Comparison of ENCODE assay signal across 1 cellular context in genomic region chr3:72447059-72447946, GRCh38.
TF ChIP-seq lines count a peak whose summit lies in the region.

No MANE protein-coding gene starts in this region.

TF ChIP-seq in HepG2, 621 proteins besides CTCF, POLR2A, EP300 and RAD21 (continued from another document and continues in another):
- TF ChIP-seq ARID4A (CRISPR knock-in tag; IDR thresholded peaks at IDR 0.05; ENCODE audit: borderline replicate concordance) (no peak), XBP1 (CRISPR knock-in tag; IDR thresholded peaks at IDR 0.05) (no peak), DNMT3B (CRISPR knock-in tag; conservative IDR thresholded peaks at IDR 0.05) (no peak), ZC3H4 (CRISPR knock-in tag; IDR thresholded peaks at IDR 0.05; ENCODE audit: borderline replicate concordance) (no peak), ZBTB3 (CRISPR knock-in tag; IDR thresholded peaks at IDR 0.05; ENCODE audit: borderline replicate concordance, low read depth) (no peak), ZNF530 (CRISPR knock-in tag; IDR thresholded peaks at IDR 0.05; ENCODE audit: low read depth) (no peak), TOE1 (CRISPR knock-in tag; IDR thresholded peaks at IDR 0.05) (no peak), HOXA7 (CRISPR knock-in tag; IDR thresholded peaks at IDR 0.05) (no peak), BORCS8-MEF2B (CRISPR knock-in tag; IDR thresholded peaks at IDR 0.05) (peak; percentile 49; the same call in 1 of the 2 replicates), ZNF367 (CRISPR knock-in tag; IDR thresholded peaks at IDR 0.05; ENCODE audit: borderline replicate concordance) (peak; percentile 39; the same call in 1 of the 2 replicates), MLX (CRISPR knock-in tag; IDR thresholded peaks at IDR 0.05) (no peak; the same call in 1 of the 2 replicates), ZNF335 (CRISPR knock-in tag; IDR thresholded peaks at IDR 0.05) (no peak), BCL6 (CRISPR knock-in tag; IDR thresholded peaks at IDR 0.05) (no peak), ZNF598 (CRISPR knock-in tag; IDR thresholded peaks at IDR 0.05; ENCODE audit: borderline replicate concordance) (no peak), PPARG (CRISPR knock-in tag; conservative IDR thresholded peaks at IDR 0.05) (no peak), SNAPC2 (CRISPR knock-in tag; IDR thresholded peaks at IDR 0.05) (no peak), ZSCAN25 (CRISPR knock-in tag; IDR thresholded peaks at IDR 0.05) (no peak), ZMYM2 (CRISPR knock-in tag; IDR thresholded peaks at IDR 0.05) (0 out of 2 replicates have a peak, but pooled peaks have one; percentile 33), GZF1 (CRISPR knock-in tag; IDR thresholded peaks at IDR 0.05) (no peak), TGIF2 (CRISPR knock-in tag; IDR thresholded peaks at IDR 0.05) (no peak), SATB2 (CRISPR knock-in tag; IDR thresholded peaks at IDR 0.05) (0 out of 2 replicates have a peak, but pooled peaks have one; percentile 34), GATAD2A (CRISPR knock-in tag; IDR thresholded peaks at IDR 0.05) (no peak), KLF16 (CRISPR knock-in tag; IDR thresholded peaks at IDR 0.05) (no peak), ZBED4 (CRISPR knock-in tag; IDR thresholded peaks at IDR 0.05; ENCODE audit: borderline replicate concordance) (no peak), CCDC6 (CRISPR knock-in tag; IDR thresholded peaks at IDR 0.05) (peak; percentile 73; the same call in 1 of the 2 replicates), HHEX (CRISPR knock-in tag; IDR thresholded peaks at IDR 0.05) (no peak), FOXO4 (CRISPR knock-in tag; conservative IDR thresholded peaks at IDR 0.05) (no peak), PTBP1 (IDR thresholded peaks at IDR 0.05; ENCODE audit: low read depth, low read length, poor library complexity, severe bottlenecking) (no peak), ARHGAP35 (CRISPR knock-in tag; IDR thresholded peaks at IDR 0.05; ENCODE audit: borderline replicate concordance) (no peak), ZKSCAN1 (IDR thresholded peaks at IDR 0.05; ENCODE audit: low read length) (no peak), TBX2 (CRISPR knock-in tag; IDR thresholded peaks at IDR 0.05; ENCODE audit: borderline replicate concordance) (peak; percentile 39; the same call in 1 of the 2 replicates), TP53 (CRISPR knock-in tag; conservative IDR thresholded peaks at IDR 0.05) (no peak; the same call in 1 of the 2 replicates), ZNF782 (CRISPR knock-in tag; IDR thresholded peaks at IDR 0.05; ENCODE audit: borderline replicate concordance) (no peak), ZMYM4 (CRISPR knock-in tag; IDR thresholded peaks at IDR 0.05) (no peak), ZNF230 (CRISPR knock-in tag; IDR thresholded peaks at IDR 0.05) (no peak), MTF1 (CRISPR knock-in tag; IDR thresholded peaks at IDR 0.05) (0 out of 2 replicates have a peak, but pooled peaks have one; percentile 32), SP2 (CRISPR knock-in tag; IDR thresholded peaks at IDR 0.05) (0 out of 2 replicates have a peak, but pooled peaks have one; percentile 20)
- TF ChIP-seq, protein P1, sequence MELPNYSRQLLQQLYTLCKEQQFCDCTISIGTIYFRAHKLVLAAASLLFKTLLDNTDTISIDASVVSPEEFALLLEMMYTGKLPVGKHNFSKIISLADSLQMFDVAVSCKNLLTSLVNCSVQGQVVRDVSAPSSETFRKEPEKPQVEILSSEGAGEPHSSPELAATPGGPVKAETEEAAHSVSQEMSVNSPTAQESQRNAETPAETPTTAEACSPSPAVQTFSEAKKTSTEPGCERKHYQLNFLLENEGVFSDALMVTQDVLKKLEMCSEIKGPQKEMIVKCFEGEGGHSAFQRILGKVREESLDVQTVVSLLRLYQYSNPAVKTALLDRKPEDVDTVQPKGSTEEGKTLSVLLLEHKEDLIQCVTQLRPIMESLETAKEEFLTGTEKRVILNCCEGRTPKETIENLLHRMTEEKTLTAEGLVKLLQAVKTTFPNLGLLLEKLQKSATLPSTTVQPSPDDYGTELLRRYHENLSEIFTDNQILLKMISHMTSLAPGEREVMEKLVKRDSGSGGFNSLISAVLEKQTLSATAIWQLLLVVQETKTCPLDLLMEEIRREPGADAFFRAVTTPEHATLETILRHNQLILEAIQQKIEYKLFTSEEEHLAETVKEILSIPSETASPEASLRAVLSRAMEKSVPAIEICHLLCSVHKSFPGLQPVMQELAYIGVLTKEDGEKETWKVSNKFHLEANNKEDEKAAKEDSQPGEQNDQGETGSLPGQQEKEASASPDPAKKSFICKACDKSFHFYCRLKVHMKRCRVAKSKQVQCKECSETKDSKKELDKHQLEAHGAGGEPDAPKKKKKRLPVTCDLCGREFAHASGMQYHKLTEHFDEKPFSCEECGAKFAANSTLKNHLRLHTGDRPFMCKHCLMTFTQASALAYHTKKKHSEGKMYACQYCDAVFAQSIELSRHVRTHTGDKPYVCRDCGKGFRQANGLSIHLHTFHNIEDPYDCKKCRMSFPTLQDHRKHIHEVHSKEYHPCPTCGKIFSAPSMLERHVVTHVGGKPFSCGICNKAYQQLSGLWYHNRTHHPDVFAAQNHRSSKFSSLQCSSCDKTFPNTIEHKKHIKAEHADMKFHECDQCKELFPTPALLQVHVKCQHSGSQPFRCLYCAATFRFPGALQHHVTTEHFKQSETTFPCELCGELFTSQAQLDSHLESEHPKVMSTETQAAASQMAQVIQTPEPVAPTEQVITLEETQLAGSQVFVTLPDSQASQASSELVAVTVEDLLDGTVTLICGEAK (IDR thresholded peaks at IDR 0.05): no peak
- TF ChIP-seq, protein P1 (CRISPR knock-in tag; IDR thresholded peaks at IDR 0.05): no peak; the same call in 1 of the 2 replicates
- TF ChIP-seq, protein P2, sequence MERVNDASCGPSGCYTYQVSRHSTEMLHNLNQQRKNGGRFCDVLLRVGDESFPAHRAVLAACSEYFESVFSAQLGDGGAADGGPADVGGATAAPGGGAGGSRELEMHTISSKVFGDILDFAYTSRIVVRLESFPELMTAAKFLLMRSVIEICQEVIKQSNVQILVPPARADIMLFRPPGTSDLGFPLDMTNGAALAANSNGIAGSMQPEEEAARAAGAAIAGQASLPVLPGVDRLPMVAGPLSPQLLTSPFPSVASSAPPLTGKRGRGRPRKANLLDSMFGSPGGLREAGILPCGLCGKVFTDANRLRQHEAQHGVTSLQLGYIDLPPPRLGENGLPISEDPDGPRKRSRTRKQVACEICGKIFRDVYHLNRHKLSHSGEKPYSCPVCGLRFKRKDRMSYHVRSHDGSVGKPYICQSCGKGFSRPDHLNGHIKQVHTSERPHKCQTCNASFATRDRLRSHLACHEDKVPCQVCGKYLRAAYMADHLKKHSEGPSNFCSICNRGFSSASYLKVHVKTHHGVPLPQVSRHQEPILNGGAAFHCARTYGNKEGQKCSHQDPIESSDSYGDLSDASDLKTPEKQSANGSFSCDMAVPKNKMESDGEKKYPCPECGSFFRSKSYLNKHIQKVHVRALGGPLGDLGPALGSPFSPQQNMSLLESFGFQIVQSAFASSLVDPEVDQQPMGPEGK (CRISPR knock-in tag; IDR thresholded peaks at IDR 0.05): no peak; the same call in 1 of the 2 replicates
- TF ChIP-seq, protein P3, sequence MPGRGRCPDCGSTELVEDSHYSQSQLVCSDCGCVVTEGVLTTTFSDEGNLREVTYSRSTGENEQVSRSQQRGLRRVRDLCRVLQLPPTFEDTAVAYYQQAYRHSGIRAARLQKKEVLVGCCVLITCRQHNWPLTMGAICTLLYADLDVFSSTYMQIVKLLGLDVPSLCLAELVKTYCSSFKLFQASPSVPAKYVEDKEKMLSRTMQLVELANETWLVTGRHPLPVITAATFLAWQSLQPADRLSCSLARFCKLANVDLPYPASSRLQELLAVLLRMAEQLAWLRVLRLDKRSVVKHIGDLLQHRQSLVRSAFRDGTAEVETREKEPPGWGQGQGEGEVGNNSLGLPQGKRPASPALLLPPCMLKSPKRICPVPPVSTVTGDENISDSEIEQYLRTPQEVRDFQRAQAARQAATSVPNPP (CRISPR knock-in tag; IDR thresholded peaks at IDR 0.05): peak; percentile 48; the same call in 1 of the 2 replicates
